ENCODE assay signal across 28 cellular contexts in the genomic region with DNA sequence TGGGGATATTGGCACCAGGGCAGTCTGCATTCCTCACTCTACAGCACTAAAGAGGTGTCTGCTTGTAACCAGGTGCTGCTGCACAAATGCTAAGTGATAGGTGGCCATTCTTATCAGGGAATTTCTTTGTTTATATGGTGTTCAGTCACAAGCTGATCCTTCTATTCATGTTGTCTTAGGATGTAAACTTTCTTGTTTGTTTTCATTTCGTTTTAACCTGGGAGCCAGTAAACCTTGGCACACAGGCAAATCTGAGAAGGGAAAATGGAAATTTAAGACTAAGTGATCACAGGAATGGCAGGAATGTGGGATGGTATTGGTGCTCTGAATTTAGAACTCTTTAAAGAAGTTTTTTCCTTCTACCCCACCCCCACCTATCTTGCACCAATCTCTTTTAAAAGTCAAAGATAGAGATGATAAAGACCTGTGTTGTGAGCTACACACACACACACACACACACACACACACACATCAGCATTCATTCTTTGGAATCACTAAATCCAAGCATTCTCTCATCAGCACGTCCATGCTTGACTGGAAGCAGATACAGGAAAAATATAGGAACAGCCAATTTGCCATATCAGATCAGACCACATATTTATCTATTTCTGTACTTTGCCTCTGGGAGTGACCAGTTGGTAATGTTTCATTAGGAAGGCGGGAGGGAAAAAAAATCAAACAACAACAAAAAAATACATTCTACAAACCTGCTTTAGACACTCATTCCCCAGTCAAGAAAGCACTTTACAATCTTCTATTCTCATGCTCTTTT.
A peak's percentile ranks its signal among the peaks of the same experiment; 100 is the strongest.
DNase-seq lines count a peak whose midpoint lies in the region; FAIRE-seq and TF ChIP-seq lines count a peak whose summit lies in the region.
"Had no signal": no experiment of that assay in that cellular context is flagged by ENCODE, and none has a peak within 500 bp of the region (broad histone marks: within the 10 kb centered on the region; RNA-seq: fewer than 3 reads in every experiment).

No MANE protein-coding gene starts in this region.

- no peak; a peak in 1 of 4 replicates for TF ChIP-seq RAD21 in H1 (IDR thresholded peaks at IDR 0.05 in 1 of 2, conservative IDR thresholded peaks at IDR 0.05 in 1 of 2; ENCODE audit: low read depth in 2 of 2, low read length in 2 of 2)

- H3K36me3 ChIP-seq in H1 (ENCODE audit: control insufficient read depth in 2 of 4, insufficient read depth in 4 of 4, low read length in 3 of 4), result no peaks in the 10 kb centered on the region
- H3K36me3 ChIP-seq in small intestine (ENCODE audit: control insufficient read depth in 2 of 2, insufficient read depth in 2 of 2, low read length in 2 of 2), result no peaks in the 10 kb centered on the region
- H3K36me3 ChIP-seq: stomach, tibial artery had no signal

- H4K20me1 ChIP-seq in H1 (replicated peaks in 1 of 2; ENCODE audit: control insufficient read depth in 1 of 2, insufficient read depth in 2 of 2, low read length in 2 of 2), result no peaks in the 10 kb centered on the region

- H4K91ac ChIP-seq in H1 (replicated peaks; ENCODE audit: insufficient read length, low read length), result no peak overlapping the region

- CTCF ChIA-PET in H1 (lab: Charles Lee; ENCODE audit: partially characterized antibody), result interaction anchor here (0.6 kb wide), 1 partner anchor 661 kb away, joined by 3 read pairs; no protein-coding TSS in a partner anchor

- peak overlapping the region; percentile 64 for H4K5ac ChIP-seq in H1 (ENCODE audit: insufficient read length, low read depth, low read length)

- no peak overlapping the region for H3K14ac ChIP-seq in H1 (ENCODE audit: insufficient read length)

- no peaks in the 10 kb centered on the region for H3K79me2 ChIP-seq in H1 (ENCODE audit: control insufficient read depth in 1 of 2, insufficient read depth in 2 of 2, low read length in 2 of 2)

- peak overlapping the region; percentile 82 for H2BK12ac ChIP-seq in H1 (ENCODE audit: low read depth, low read length)

- H3K36me3 Mint-ChIP-seq in activated CD4-positive, alpha-beta T cell treated with anti-CD3 and anti-CD28 coated beads, Interleukin-2, amount 10 ng/mL, durations not matched to agents 24 days and 14 days (ENCODE audit: low read depth), result no peaks in the 10 kb centered on the region
- H3K36me3 Mint-ChIP-seq in activated T-helper 1 cell treated with anti-CD3 and anti-CD28 coated beads, Interleukin-12 subunit alpha, Interleukin-12 subunit beta, Interleukin-2, Interleukin-4 antibody, amounts not matched to agents 30 ng/mL and 10 ng/mL and 1 ng/mL, durations not matched to agents 14 hours and 24 hours and 36 hours (ENCODE audit: low read depth), result no peaks in the 10 kb centered on the region
- H3K36me3 Mint-ChIP-seq: CD4-positive, CD25-positive, alpha-beta regulatory T cell; IgD-negative memory B cell; naive B cell had no signal

- peak in 1 of 2 experiments; percentile 34; a peak in 1 of 3 replicates for TF ChIP-seq POLR2A in H1 (IDR thresholded peaks at IDR 0.05; ENCODE audit: control extremely low read depth in 1 of 2, low read depth in 2 of 2, low read length in 2 of 2)

- H3K27ac ChIP-seq in H1 (ENCODE audit: low read depth, low read length) (peak overlapping the region; percentile 64; the same call in 1 of the 2 replicates), small intestine (ENCODE audit: low read depth in 1 of 2, low read length in 1 of 2) (no peak overlapping the region)
- H3K27ac ChIP-seq: skin epidermis, stomach, tibial artery had no signal

- no peak for TF ChIP-seq CTCF in H1 (IDR thresholded peaks at IDR 0.05; ENCODE audit: control extremely low read depth in 1 of 3, insufficient read depth in 1 of 3, low read depth in 1 of 3, low read length in 3 of 3)

- peak overlapping the region; percentile 4 for H2BK120ac ChIP-seq in H1 (replicated peaks; ENCODE audit: low read depth, low read length)

- no peaks in the 10 kb centered on the region for H3K4me1 Mint-ChIP-seq in activated CD4-positive, alpha-beta T cell treated with anti-CD3 and anti-CD28 coated beads, Interleukin-2, amount 10 ng/mL, durations not matched to agents 24 days and 14 days
- no peaks in the 10 kb centered on the region for H3K4me1 Mint-ChIP-seq in activated T-helper 1 cell treated with anti-CD3 and anti-CD28 coated beads, Interleukin-12 subunit alpha, Interleukin-12 subunit beta, Interleukin-2, Interleukin-4 antibody, amounts not matched to agents 30 ng/mL and 10 ng/mL and 1 ng/mL, durations not matched to agents 14 hours and 24 hours and 36 hours (ENCODE audit: low read depth)
- H3K4me1 Mint-ChIP-seq: CD4-positive, CD25-positive, alpha-beta regulatory T cell; naive B cell had no signal

- peak overlapping the region; percentile 86; the same call in 1 of the 2 replicates for H2BK5ac ChIP-seq in H1 (ENCODE audit: low read depth, low read length)

- TF ChIP-seq EP300 in H1 (IDR thresholded peaks at IDR 0.05; ENCODE audit: borderline replicate concordance in 1 of 2, low read depth in 2 of 2, low read length in 2 of 2), result peak in 1 of 2 experiments; percentile 33; a peak in 1 of 3 replicates

- H3K4ac ChIP-seq in H1 (replicated peaks; ENCODE audit: insufficient read length, low read depth, low read length), result no peak overlapping the region

- peaks cover 0 to 26% (median 12%) of the 10 kb centered on the region in 4 experiments; a peak in 4 of 7 replicates for H3K4me1 ChIP-seq in H1 (replicated peaks in 1 of 4; ENCODE audit: control insufficient read depth in 3 of 4, insufficient read depth in 4 of 4, low read length in 3 of 4)
- H3K4me1 ChIP-seq in small intestine (ENCODE audit: control insufficient read depth in 2 of 2, insufficient read depth in 1 of 2, low read depth in 1 of 2, low read length in 1 of 2), result no peaks in the 10 kb centered on the region
- H3K4me1 ChIP-seq: stomach had no signal

- H3K27me3 ChIP-seq in H1 (replicated peaks in 1 of 4; ENCODE audit: control insufficient read depth in 3 of 4, extremely low read depth in 1 of 4, insufficient read depth in 3 of 4, low read length in 3 of 4) (no peaks in the 10 kb centered on the region), small intestine (ENCODE audit: control insufficient read depth in 2 of 2, insufficient read depth in 2 of 2, low read length in 2 of 2) (no peaks in the 10 kb centered on the region)
- H3K27me3 ChIP-seq: stomach, tibial artery had no signal

- DNase-seq in NCI-H748 (lab: John Stamatoyannopoulos, UW; ENCODE audit: unreplicated experiment) (peak; percentile 10), NCI-H748 treated with DMSO at 0.1 percent for 48 hours (lab: John Stamatoyannopoulos, UW) (no peak), H1 (ENCODE audit: low read depth in 1 of 2, low spot score in 2 of 2) (peak in 1 of 2 experiments; percentile 7), kidney tubule cell (ENCODE audit: low spot score) (peak; percentile 14), small intestine (peak; percentile 11), NCI-H1436 (lab: John Stamatoyannopoulos, UW) (no peak)
- DNase-seq in activated CD4-positive, alpha-beta T cell treated with anti-CD3 and anti-CD28 coated beads, Interleukin-2, amount 10 ng/mL, durations not matched to agents 24 days and 14 days, result no peak
- DNase-seq in activated T-helper 1 cell treated with anti-CD3 and anti-CD28 coated beads, Interleukin-12 subunit alpha, Interleukin-12 subunit beta, Interleukin-2, Interleukin-4 antibody, amounts not matched to agents 30 ng/mL and 10 ng/mL and 1 ng/mL, durations not matched to agents 14 hours and 24 hours and 36 hours (ENCODE audit: low spot score), result no peak
- DNase-seq: activated CD4-positive, alpha-beta T cell treated with anti-CD3 and anti-CD28 coated beads for 4 hours; activated gamma-delta T cell; activated T-cell treated with anti-CD3 and anti-CD28 coated beads, Interleukin-2, amount 50 U/mL, for 1 hour; CD4-positive, CD25-positive, alpha-beta regulatory T cell; left colon; naive B cell; NCI-H1048; NCI-H1930; NCI-H226; NCI-H774; stimulated activated CD4-positive, alpha-beta T cell treated with anti-CD3 and anti-CD28 coated beads, Interleukin-1b, Interleukin-23, amount 100 ng/mL, for 48 hours; stimulated activated CD8-positive, alpha-beta memory T cell treated with anti-CD3 and anti-CD28 coated beads, Interleukin-4, amount 100 ng/mL, for 48 hours; stomach; T-helper 2 cell; tibial artery had no signal

- H3K27ac Mint-ChIP-seq in activated CD4-positive, alpha-beta T cell treated with anti-CD3 and anti-CD28 coated beads, Interleukin-2, amount 10 ng/mL, durations not matched to agents 24 days and 14 days, result no peak overlapping the region
- H3K27ac Mint-ChIP-seq in activated T-helper 1 cell treated with anti-CD3 and anti-CD28 coated beads, Interleukin-12 subunit alpha, Interleukin-12 subunit beta, Interleukin-2, Interleukin-4 antibody, amounts not matched to agents 30 ng/mL and 10 ng/mL and 1 ng/mL, durations not matched to agents 14 hours and 24 hours and 36 hours, result no peak overlapping the region
- H3K27ac Mint-ChIP-seq: IgD-negative memory B cell, naive B cell had no signal

- 0 out of 2 replicates have a peak overlapping the region, but pooled peaks have one; percentile 51 for H3K18ac ChIP-seq in H1 (ENCODE audit: extremely low read depth, low read length)

- peak overlapping the region in 1 of 4 experiments; percentile 14; a peak in 1 of 7 replicates for H3K9ac ChIP-seq in H1 (replicated peaks in 1 of 4; ENCODE audit: extremely low read depth in 1 of 4, low read depth in 3 of 4, low read length in 3 of 4)

- peak; percentile 88 for FAIRE-seq in H1 (lab: Jason Lieb, UNC)
- FAIRE-seq in small intestine (lab: Jason Lieb, UNC), result no peak
- FAIRE-seq: A204.1, endothelial cell of umbilical vein, GM12878 had no signal

- peak overlapping the region; percentile 41 to 69 for H3K4me2 ChIP-seq in H1 (ENCODE audit: insufficient read depth in 1 of 2, low read depth in 2 of 2, low read length in 2 of 2)

- H3K79me1 ChIP-seq in H1 (ENCODE audit: low read depth, low read length), result no peaks in the 10 kb centered on the region

- H3K4me3 ChIP-seq in H1 (ENCODE audit: extremely low read depth in 1 of 4, insufficient read depth in 2 of 4, low read depth in 3 of 4, low read length in 4 of 4) (peak overlapping the region in 1 of 4 experiments; percentile 21; a peak in 1 of 8 replicates), small intestine (ENCODE audit: low read depth in 1 of 2, low read length in 2 of 2) (no peak overlapping the region)
- H3K4me3 ChIP-seq: GM12878, skin epidermis, stomach, tibial artery had no signal

- H2BK15ac ChIP-seq in H1 (ENCODE audit: low read length), result no peak overlapping the region

- intact Hi-C loops in activated CD4-positive, alpha-beta T cell treated with anti-CD3 and anti-CD28 coated beads, Interleukin-2, amount 10 ng/mL, durations not matched to agents 24 days and 14 days (cut with micrococcal nuclease), result no loop called here
- intact Hi-C loops in activated T-helper 1 cell treated with anti-CD3 and anti-CD28 coated beads, Interleukin-12 subunit alpha, Interleukin-12 subunit beta, Interleukin-2, Interleukin-4 antibody, amounts not matched to agents 30 ng/mL and 10 ng/mL and 1 ng/mL, durations not matched to agents 14 hours and 24 hours and 36 hours (cut with micrococcal nuclease), result no loop called here

- no peaks in the 10 kb centered on the region for H3K23me2 ChIP-seq in H1 (ENCODE audit: low read depth, low read length)

- no peak overlapping the region for H3K23ac ChIP-seq in H1 (ENCODE audit: insufficient read length)

- no peak overlapping the region for H2AFZ ChIP-seq in H1 (ENCODE audit: low read length)

- no peak overlapping the region for H4K8ac ChIP-seq in H1 (ENCODE audit: extremely low read depth, insufficient read depth, low read length)

- H3K9me3 Mint-ChIP-seq in activated CD4-positive, alpha-beta T cell treated with anti-CD3 and anti-CD28 coated beads, Interleukin-2, amount 10 ng/mL, durations not matched to agents 24 days and 14 days, result no peaks in the 10 kb centered on the region
- H3K9me3 Mint-ChIP-seq in activated T-helper 1 cell treated with anti-CD3 and anti-CD28 coated beads, Interleukin-12 subunit alpha, Interleukin-12 subunit beta, Interleukin-2, Interleukin-4 antibody, amounts not matched to agents 30 ng/mL and 10 ng/mL and 1 ng/mL, durations not matched to agents 14 hours and 24 hours and 36 hours, result no peaks in the 10 kb centered on the region

- WGBS in H1 (ENCODE audit: extremely low coverage in 1 of 2, insufficient coverage in 1 of 2, insufficient read length in 1 of 2, insufficient replicate concordance in 2 of 2, low coverage in 1 of 2, low lambda C conversion rate in 2 of 2, missing lambda C conversion rate in 1 of 2), 2 experiments, result 33% methylated on average over 3 of the region's 3 CpGs; no CpG with 5 or more reads in 1 of the 2 experiments
- WGBS in small intestine, 3 donors, result 17 to 51% (median 28%) methylated on average over 3 of the region's 3 CpGs

- H3K9me3 ChIP-seq in H1 (ENCODE audit: insufficient read depth in 2 of 2, low read depth in 1 of 2, low read length in 1 of 2) (no peaks in the 10 kb centered on the region), small intestine (ENCODE audit: control insufficient read depth, low read depth) (no peaks in the 10 kb centered on the region)
- H3K9me3 ChIP-seq: stomach, tibial artery had no signal

- peak overlapping the region; percentile 88; the same call in 1 of the 2 replicates for H2AK5ac ChIP-seq in H1 (ENCODE audit: low read depth, low read length)

- no peak overlapping the region for H3K56ac ChIP-seq in H1 (replicated peaks; ENCODE audit: insufficient read length, low read depth, low read length)

- H3K27me3 Mint-ChIP-seq in activated CD4-positive, alpha-beta T cell treated with anti-CD3 and anti-CD28 coated beads, Interleukin-2, amount 10 ng/mL, durations not matched to agents 24 days and 14 days, result no peaks in the 10 kb centered on the region
- no peaks in the 10 kb centered on the region for H3K27me3 Mint-ChIP-seq in activated T-helper 1 cell treated with anti-CD3 and anti-CD28 coated beads, Interleukin-12 subunit alpha, Interleukin-12 subunit beta, Interleukin-2, Interleukin-4 antibody, amounts not matched to agents 30 ng/mL and 10 ng/mL and 1 ng/mL, durations not matched to agents 14 hours and 24 hours and 36 hours (ENCODE audit: insufficient read depth)
- H3K27me3 Mint-ChIP-seq: CD4-positive, CD25-positive, alpha-beta regulatory T cell; IgD-negative memory B cell; naive B cell had no signal

- POLR2A ChIA-PET in H1 (lab: Charles Lee; ENCODE audit: partially characterized antibody), result interaction anchor here (0.6 to 1.3 kb wide), 2 partner anchors 11 to 37 kb away, joined by 3 to 7 read pairs; no protein-coding TSS in a partner anchor

- H3K4me3 Mint-ChIP-seq in activated CD4-positive, alpha-beta T cell treated with anti-CD3 and anti-CD28 coated beads, Interleukin-2, amount 10 ng/mL, durations not matched to agents 24 days and 14 days, result no peak overlapping the region
- H3K4me3 Mint-ChIP-seq in activated T-helper 1 cell treated with anti-CD3 and anti-CD28 coated beads, Interleukin-12 subunit alpha, Interleukin-12 subunit beta, Interleukin-2, Interleukin-4 antibody, amounts not matched to agents 30 ng/mL and 10 ng/mL and 1 ng/mL, durations not matched to agents 14 hours and 24 hours and 36 hours, result no peak overlapping the region
- H3K4me3 Mint-ChIP-seq: CD4-positive, CD25-positive, alpha-beta regulatory T cell; IgD-negative memory B cell; naive B cell had no signal

- peak overlapping the region; percentile 86; the same call in 1 of the 2 replicates for H2BK20ac ChIP-seq in H1 (ENCODE audit: low read length)

Comparison
In these comparisons a context has a peak if more than half of its experiments do, and no peak if none do; other contexts are left out.
1. DNase-seq: peak in NCI-H748 (single experiment), kidney tubule cell (single experiment) and small intestine (single experiment); none in NCI-H748 treated with DMSO at 0.1 percent for 48 hours (single experiment), activated CD4-positive, alpha-beta T cell treated with anti-CD3 and anti-CD28 coated beads, Interleukin-2, amount 10 ng/mL, durations not matched to agents 24 days and 14 days (single experiment), NCI-H1436 (single experiment) and activated T-helper 1 cell treated with anti-CD3 and anti-CD28 coated beads, Interleukin-12 subunit alpha, Interleukin-12 subunit beta, Interleukin-2, Interleukin-4 antibody, amounts not matched to agents 30 ng/mL and 10 ng/mL and 1 ng/mL, durations not matched to agents 14 hours and 24 hours and 36 hours (single experiment).